ENCODE assay signal across 8 cellular contexts in genomic region chr10:13371879-13372470, GRCh38. TPM values are rescaled to one million over a fixed set of nuclear protein-coding genes. Genes with fewer than 3 reads are reported as not detected.
A peak's percentile ranks its signal among the peaks of the same experiment; 100 is the strongest.
DNase-seq lines count a peak whose midpoint lies in the region; ATAC-seq and TF ChIP-seq lines count a peak whose summit lies in the region.

No MANE protein-coding gene starts in this region.

- H3K4me1 Mint-ChIP-seq in activated naive CD8-positive, alpha-beta T cell treated with anti-CD3 and anti-CD28 coated beads, Interleukin-2, amount 50 U/mL, for 24 hours = no peaks in the 10 kb centered on the region

- no peaks in the 10 kb centered on the region for H3K27me3 ChIP-seq in H7 (ENCODE audit: control insufficient read depth, insufficient read depth, low read length)
- peaks cover 0 to under 1% (median 0%) of the 10 kb centered on the region in 9 donors for H3K27me3 ChIP-seq in heart left ventricle
- no peaks in the 10 kb centered on the region for H3K27me3 ChIP-seq in psoas muscle (ENCODE audit: insufficient read depth in 3 of 3, low read length in 2 of 3)

- TF ChIP-seq POLR2A in heart left ventricle (IDR thresholded peaks at IDR 0.05) = no peak

- H3K4me3 Mint-ChIP-seq in activated naive CD8-positive, alpha-beta T cell treated with anti-CD3 and anti-CD28 coated beads, Interleukin-2, amount 50 U/mL, for 24 hours = no peak overlapping the region

- no peaks in the 10 kb centered on the region for H3K36me3 Mint-ChIP-seq in activated naive CD8-positive, alpha-beta T cell treated with anti-CD3 and anti-CD28 coated beads, Interleukin-2, amount 50 U/mL, for 24 hours (ENCODE audit: low read depth)

- H3K4me3 ChIP-seq in H7 (ENCODE audit: insufficient read depth, low read depth, low read length) (no peak overlapping the region), heart left ventricle (no peak overlapping the region), psoas muscle (no peak overlapping the region)

- H3K27ac ChIP-seq in heart left ventricle = no peak overlapping the region
- no peak overlapping the region for H3K27ac ChIP-seq in psoas muscle

- 28 to 34% (median 31%) methylated on average over 6 of the region's 6 CpGs for WGBS in heart left ventricle, 4 donors
- WGBS in psoas muscle, 3 donors = 33 to 40% (median 36%) methylated on average over 6 of the region's 6 CpGs

- intact Hi-C loops in heart left ventricle (cut with DNase I) = loop anchor here (2.0 to 10.0 kb wide), 15 partner anchors 63 to 215 kb away; partner anchors contain the start of genes PRPF18 (in 5 of the 10) and BEND7 (in 4 of the 10)
- intact Hi-C loops in psoas muscle (cut with DNase I) = loop anchor here (2.0 to 10.0 kb wide), 4 partner anchors 69 to 403 kb away; partner anchors contain the start of gene BEND7 (in 1 of the 2)

- H3K36me3 ChIP-seq in H7 (replicated peaks; ENCODE audit: control insufficient read depth, insufficient read depth, low read length) (no peaks in the 10 kb centered on the region), heart left ventricle (no peaks in the 10 kb centered on the region), psoas muscle (ENCODE audit: insufficient read depth in 1 of 2, low read depth in 1 of 2) (no peaks in the 10 kb centered on the region)

- no peaks in the 10 kb centered on the region for H3K9me3 Mint-ChIP-seq in activated naive CD8-positive, alpha-beta T cell treated with anti-CD3 and anti-CD28 coated beads, Interleukin-2, amount 50 U/mL, for 24 hours

- ATAC-seq in activated naive CD8-positive, alpha-beta T cell treated with anti-CD3 and anti-CD28 coated beads, Interleukin-2, amount 50 U/mL, for 24 hours = peak; percentile 95
- ATAC-seq in heart left ventricle (peak; percentile 67 to 98 (median 90)), psoas muscle (peak; percentile 75 to 89 (median 84)), GM19324 (IDR thresholded peaks at IDR 0.05; ENCODE audit: low FRiP score, unreplicated experiment) (no peak)

- H3K4me1 ChIP-seq in heart left ventricle = no peaks in the 10 kb centered on the region
- H3K4me1 ChIP-seq in psoas muscle = no peaks in the 10 kb centered on the region

- DNase-seq in EH (ENCODE audit: low read depth) (peak; percentile 86), H7 (peak; percentile 89), NCI-H1092 (lab: John Stamatoyannopoulos, UW) (peak; percentile 55), SKM-1 (lab: John Stamatoyannopoulos, UW; ENCODE audit: unreplicated experiment) (peak; percentile 44), heart left ventricle (peak in 4 of 5 donors; percentile 38 to 63 (median 50)), psoas muscle (peak; percentile 42 to 67)
- DNase-seq in activated naive CD8-positive, alpha-beta T cell treated with anti-CD3 and anti-CD28 coated beads, Interleukin-2, amount 50 U/mL, for 24 hours = peak; percentile 34

- peaks cover 2% of the 10 kb centered on the region for H3K27me3 Mint-ChIP-seq in activated naive CD8-positive, alpha-beta T cell treated with anti-CD3 and anti-CD28 coated beads, Interleukin-2, amount 50 U/mL, for 24 hours

- H3K27ac Mint-ChIP-seq in activated naive CD8-positive, alpha-beta T cell treated with anti-CD3 and anti-CD28 coated beads, Interleukin-2, amount 50 U/mL, for 24 hours = no peak overlapping the region

- H3K9me3 ChIP-seq in heart left ventricle (no peaks in the 10 kb centered on the region), psoas muscle (no peaks in the 10 kb centered on the region)

- peak; percentile 81 to 95 (median 92) for TF ChIP-seq CTCF in heart left ventricle (IDR thresholded peaks at IDR 0.05)
- peak; percentile 85 for TF ChIP-seq CTCF in psoas muscle (IDR thresholded peaks at IDR 0.05)

RNA-seq across cellular contexts. Expression of gene SEPHS1, which starts 23.9 kb away (rescaled TPM):
- 338 and 341 TPM in 2 replicates for total RNA-seq in H7 (2014; rRNA removed; shearing (Covaris generic))
- total RNA-seq in heart left ventricle (10 to 100 TPM; 27.5 to 36.7 (median 31.1) TPM), psoas muscle (10 to 100 TPM; 25.1 to 27.1 (median 25.5) TPM)
- polyA plus RNA-seq in heart left ventricle (10 to 100 TPM; 14.6 to 32.8 TPM), psoas muscle (10 to 100 TPM; 29.1 to 61.0 (median 29.1) TPM)

Comparison
In these comparisons a context has a peak if more than half of its experiments do, and no peak if none do; other contexts are left out.
1. DNase-seq: peak in every context shown above with its lines; median percentile 89 in H7; 86 in EH; 55 in NCI-H1092; 54 in psoas muscle; 50 in heart left ventricle; 44 in SKM-1; 34 in activated naive CD8-positive, alpha-beta T cell treated with anti-CD3 and anti-CD28 coated beads, Interleukin-2, amount 50 U/mL, for 24 hours.